In the genomic region with DNA sequence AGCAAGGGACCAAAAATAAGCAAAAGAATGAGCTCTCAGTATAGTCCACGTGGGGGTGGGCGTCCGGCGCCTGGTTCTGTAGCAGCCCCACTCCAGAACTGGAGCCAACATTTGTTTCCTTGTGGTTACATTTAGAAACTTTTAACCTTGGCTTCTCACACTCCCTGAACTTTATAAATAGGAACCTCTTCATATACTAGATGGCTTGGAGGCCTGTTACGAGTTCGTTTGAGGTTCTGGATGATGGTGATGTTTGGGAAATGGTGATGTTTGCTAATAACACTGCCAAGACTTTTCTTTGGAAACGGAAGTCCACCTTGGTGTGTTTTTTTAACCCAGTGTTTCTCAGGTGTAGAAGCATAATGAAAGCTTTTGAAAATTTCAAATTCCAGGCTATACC, we compare ENCODE assay signal across 26 cellular contexts.
DNase-seq lines count a peak whose midpoint lies in the region; ATAC-seq and TF ChIP-seq lines count a peak whose summit lies in the region.
"Had no signal": no experiment of that assay in that cellular context is flagged by ENCODE, and none has a peak within 500 bp of the region (broad histone marks: within the 10 kb centered on the region; RNA-seq: fewer than 3 reads in every experiment).

No MANE protein-coding gene starts in this region.

- POLR2A ChIA-PET in Panc1 (lab: Charles Lee), result interaction anchor here (0.7 kb wide), 1 partner anchor 161 kb away, joined by 5 read pairs; no protein-coding TSS in a partner anchor

- H3K9me3 ChIP-seq in Panc1 (ENCODE audit: control insufficient read depth, insufficient read depth, low read depth, low read length), result no peaks in the 10 kb centered on the region
- H3K9me3 ChIP-seq in heart left ventricle, result no peaks in the 10 kb centered on the region
- no peaks in the 10 kb centered on the region for H3K9me3 ChIP-seq in muscle layer of duodenum (ENCODE audit: control insufficient read depth in 1 of 2, low read length in 2 of 2)
- no peaks in the 10 kb centered on the region for H3K9me3 ChIP-seq in thoracic aorta
- H3K9me3 ChIP-seq in spleen, result no peaks in the 10 kb centered on the region
- H3K9me3 ChIP-seq in GM23248 (ENCODE audit: low read depth), result no peaks in the 10 kb centered on the region
- H3K9me3 ChIP-seq: esophagus squamous epithelium, upper lobe of right lung had no signal

- no peak for ATAC-seq in Panc1
- peak in 3 of 4 donors; percentile 49 to 69 (median 68) for ATAC-seq in heart left ventricle
- no peak for ATAC-seq in thoracic aorta (ENCODE audit: insufficient number of reproducible peaks, low FRiP score, low read depth)
- ATAC-seq in GM18858 (IDR thresholded peaks at IDR 0.05; ENCODE audit: unreplicated experiment), result no peak
- ATAC-seq: naive thymus-derived CD8-positive, alpha-beta T cell; SK-N-SH treated with all-trans-retinoic acid at 6 μM for 48 hours; stimulated activated memory B cell treated with anti-CD40 and anti-IgM and Interleukin-4, amounts not matched to agents 10 μg/mL and 1 μg/mL and 100 μg/mL, for 72 hours; upper lobe of right lung had no signal

- no peak overlapping the region for H3K4me2 ChIP-seq in GM23248 (ENCODE audit: unreplicated experiment)

- peaks cover 97% of the 10 kb centered on the region for H3K79me2 ChIP-seq in GM23248 (ENCODE audit: insufficient read depth)

- no peak overlapping the region for H3K9ac ChIP-seq in GM23248

- no TSS peak for BruUV-seq in Panc1 (replicated peaks; lab: Mats Ljungman, UMichigan)

- H2AFZ ChIP-seq in GM23248, result no peak overlapping the region

- H3K4me3 ChIP-seq in Panc1 (ENCODE audit: low read depth in 2 of 2, low read length in 2 of 2), result no peak overlapping the region
- no peak overlapping the region for H3K4me3 ChIP-seq in heart left ventricle
- no peak overlapping the region for H3K4me3 ChIP-seq in muscle layer of duodenum (ENCODE audit: low read depth in 1 of 2, low read length in 2 of 2)
- H3K4me3 ChIP-seq in thoracic aorta, result no peak overlapping the region
- no peak overlapping the region for H3K4me3 ChIP-seq in spleen
- H3K4me3 ChIP-seq in GM23248, result no peak overlapping the region
- H3K4me3 ChIP-seq: esophagus squamous epithelium, upper lobe of right lung had no signal

- peaks cover 67% of the 10 kb centered on the region for H3K4me1 ChIP-seq in Panc1 (ENCODE audit: control insufficient read depth, insufficient read depth, low read length)
- peaks cover 0 to 66% (median 39%) of the 10 kb centered on the region in 12 donors for H3K4me1 ChIP-seq in heart left ventricle
- peaks cover 18 to 51% of the 10 kb centered on the region in 2 donors for H3K4me1 ChIP-seq in muscle layer of duodenum (ENCODE audit: control insufficient read depth in 1 of 2, insufficient read depth in 2 of 2, low read length in 2 of 2)
- peaks cover 44 to 75% of the 10 kb centered on the region in 2 donors for H3K4me1 ChIP-seq in thoracic aorta (ENCODE audit: control insufficient read depth in 1 of 2, low read depth in 2 of 2)
- peaks cover 23 to 60% (median 42%) of the 10 kb centered on the region in 6 donors for H3K4me1 ChIP-seq in spleen
- H3K4me1 ChIP-seq in GM23248 (ENCODE audit: insufficient read depth), result peaks cover 14% of the 10 kb centered on the region

- no peak for DNase-seq in Panc1 (ENCODE audit: low read depth, low spot score)
- DNase-seq in heart left ventricle, result no peak
- no peak for DNase-seq in thoracic aorta (ENCODE audit: low spot score)
- no peak for DNase-seq in NCI-H146 treated with DMSO at 0.1 percent for 48 hours (lab: John Stamatoyannopoulos, UW; ENCODE audit: unreplicated experiment)
- no peak for DNase-seq in spleen
- no peak for DNase-seq in GM23248
- DNase-seq: activated CD4-positive, alpha-beta T cell treated with anti-CD3 and anti-CD28 coated beads for 48 hours; activated gamma-delta T cell treated with Interleukin-2 at 50 U/mL for 16 hours; activated T-cell treated with anti-CD3 and anti-CD28 coated beads, Interleukin-2, amount 50 U/mL, for 24 hours; CD4-positive, CD25-positive, alpha-beta regulatory T cell; cortex of kidney; DMS153; endodermal cell; esophagus squamous epithelium; Karpas-422; naive thymus-derived CD8-positive, alpha-beta T cell; NCI-H187 treated with DMSO at 0.1 percent for 48 hours; NCI-H526 treated with DMSO at 0.1 percent for 48 hours; RPMI8226; stimulated activated CD4-positive, alpha-beta T cell treated with anti-CD3 and anti-CD28 coated beads, Interleukin-4, amount 100 ng/mL, for 1 hour; T-helper 2 cell; upper lobe of right lung had no signal

- H3K27ac ChIP-seq in Panc1 (ENCODE audit: low read length) (peak overlapping the region; percentile 61; the same call in 1 of the 2 replicates), heart left ventricle (peak overlapping the region in 8 of 12 donors; percentile 2 to 60 (median 24)), muscle layer of duodenum (ENCODE audit: low read length) (peak overlapping the region; percentile 32), thoracic aorta (peak overlapping the region; percentile 25 to 48), spleen (peak overlapping the region in 3 of 8 donors; percentile 5 to 21 (median 16)), GM23248 (no peak overlapping the region)
- H3K27ac ChIP-seq: esophagus squamous epithelium, upper lobe of right lung had no signal

- H3K36me3 ChIP-seq in Panc1 (ENCODE audit: control insufficient read depth, insufficient read depth, low read length) (no peaks in the 10 kb centered on the region), heart left ventricle (no peaks in the 10 kb centered on the region), muscle layer of duodenum (ENCODE audit: control insufficient read depth in 1 of 2, insufficient read depth in 2 of 2, low read length in 2 of 2) (no peaks in the 10 kb centered on the region), thoracic aorta (no peaks in the 10 kb centered on the region), spleen (no peaks in the 10 kb centered on the region), GM23248 (ENCODE audit: low read depth) (no peaks in the 10 kb centered on the region)
- H3K36me3 ChIP-seq: esophagus squamous epithelium, upper lobe of right lung had no signal

- in situ Hi-C loops in Panc1 (cut with HindIII; ENCODE audit: low pct_unique_long_range_greater_than_20kb, low sequenced_read_pairs) (no loop called here), GM23248 (cut with MboI) (no loop called here)

- no peaks in the 10 kb centered on the region; the same call in 1 of the 2 replicates for H3F3A ChIP-seq in GM23248 (ENCODE audit: insufficient read depth)

- H3K27me3 ChIP-seq in Panc1 (ENCODE audit: control insufficient read depth, insufficient read depth, low read length) (no peaks in the 10 kb centered on the region), heart left ventricle (no peaks in the 10 kb centered on the region), muscle layer of duodenum (ENCODE audit: low read depth, low read length) (no peaks in the 10 kb centered on the region), thoracic aorta (replicated peaks; ENCODE audit: insufficient read depth) (no peaks in the 10 kb centered on the region), spleen (replicated peaks in 1 of 7) (no peaks in the 10 kb centered on the region), GM23248 (replicated peaks; ENCODE audit: insufficient read depth) (no peaks in the 10 kb centered on the region)
- H3K27me3 ChIP-seq: esophagus squamous epithelium, upper lobe of right lung had no signal

- TF ChIP-seq CTCF in Panc1 (IDR thresholded peaks at IDR 0.05), result no peak
- TF ChIP-seq CTCF in heart left ventricle (IDR thresholded peaks at IDR 0.05), result no peak
- TF ChIP-seq CTCF in thoracic aorta (IDR thresholded peaks at IDR 0.05), result no peak
- no peak for TF ChIP-seq CTCF in spleen (IDR thresholded peaks at IDR 0.05 in 8 of 11, conservative IDR thresholded peaks at IDR 0.05 in 3 of 11)

- CTCF ChIA-PET in Panc1 (lab: Charles Lee), result interaction anchor here (0.6 kb wide), 1 partner anchor 70 kb away, joined by 4 read pairs; no protein-coding TSS in a partner anchor

- 16 to 22% (median 18%) methylated on average over 7 of the region's 7 CpGs for WGBS in heart left ventricle, 4 donors
- 62 to 82% (median 77%) methylated on average over 7 of the region's 7 CpGs for WGBS in spleen, 5 donors
- WGBS in GM23248 (ENCODE audit: low coverage in 1 of 2, low lambda C conversion rate in 2 of 2, missing lambda C conversion rate in 2 of 2), 2 experiments, result 92 to 96% methylated on average over 7 of the region's 7 CpGs

- no peaks in the 10 kb centered on the region for H3K9me2 ChIP-seq in GM23248 (ENCODE audit: insufficient read depth)

- TF ChIP-seq POLR2A in heart left ventricle (IDR thresholded peaks at IDR 0.05) (no peak), spleen (IDR thresholded peaks at IDR 0.05) (no peak)

- intact Hi-C loops in Panc1 (cut with micrococcal nuclease; ENCODE audit: unreplicated experiment), result no loop called here
- intact Hi-C loops in heart left ventricle (cut with DNase I), result loop anchor here in 1 of 10 donors (5.0 kb wide), 1 partner anchor 134 kb away; the partner anchor contains the start of gene FMNL2
- intact Hi-C loops in spleen (cut with DNase I; ENCODE audit: low total_unique reads), result no loop called here

- H4K20me1 ChIP-seq in GM23248 (ENCODE audit: insufficient read depth), result no peaks in the 10 kb centered on the region

Comparison
In these comparisons a context has a peak if more than half of its experiments do, and no peak if none do; other contexts are left out.
1. ATAC-seq: peak in heart left ventricle (3 of 4); none in Panc1 (single experiment), thoracic aorta (single experiment) and GM18858 (single experiment).